ENCODE assay signal across 1 cellular context in the genomic region with DNA sequence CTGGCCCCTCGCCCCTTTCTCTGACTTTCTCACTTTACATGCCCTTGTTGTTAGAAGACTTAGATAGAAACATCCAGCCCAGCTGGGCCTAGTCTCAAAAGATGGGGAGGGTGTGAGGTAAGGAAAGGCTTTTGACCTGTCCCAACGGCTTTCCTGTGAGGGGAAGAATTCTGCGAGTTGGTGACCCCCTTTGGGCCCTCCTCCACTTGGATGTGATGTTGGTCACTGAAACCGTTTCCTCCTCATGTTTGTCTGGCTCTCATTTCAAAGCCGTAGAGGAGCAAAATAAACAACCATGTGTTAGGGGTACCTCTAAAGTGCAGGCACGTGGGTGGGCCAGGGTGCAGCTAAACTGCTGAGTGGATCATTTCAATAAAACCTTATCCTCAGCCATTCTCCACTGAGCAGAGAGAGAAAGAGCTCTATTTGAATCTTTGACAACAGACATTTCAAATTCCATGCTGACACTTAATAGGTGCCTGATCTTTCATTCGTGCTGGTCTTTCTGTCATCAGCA.
TF ChIP-seq lines count a peak whose summit lies in the region.

No MANE protein-coding gene starts in this region.

TF ChIP-seq in K562, 482 proteins besides CTCF, POLR2A, EP300 and RAD21 (continued from another document):
- TF ChIP-seq, protein P1, sequence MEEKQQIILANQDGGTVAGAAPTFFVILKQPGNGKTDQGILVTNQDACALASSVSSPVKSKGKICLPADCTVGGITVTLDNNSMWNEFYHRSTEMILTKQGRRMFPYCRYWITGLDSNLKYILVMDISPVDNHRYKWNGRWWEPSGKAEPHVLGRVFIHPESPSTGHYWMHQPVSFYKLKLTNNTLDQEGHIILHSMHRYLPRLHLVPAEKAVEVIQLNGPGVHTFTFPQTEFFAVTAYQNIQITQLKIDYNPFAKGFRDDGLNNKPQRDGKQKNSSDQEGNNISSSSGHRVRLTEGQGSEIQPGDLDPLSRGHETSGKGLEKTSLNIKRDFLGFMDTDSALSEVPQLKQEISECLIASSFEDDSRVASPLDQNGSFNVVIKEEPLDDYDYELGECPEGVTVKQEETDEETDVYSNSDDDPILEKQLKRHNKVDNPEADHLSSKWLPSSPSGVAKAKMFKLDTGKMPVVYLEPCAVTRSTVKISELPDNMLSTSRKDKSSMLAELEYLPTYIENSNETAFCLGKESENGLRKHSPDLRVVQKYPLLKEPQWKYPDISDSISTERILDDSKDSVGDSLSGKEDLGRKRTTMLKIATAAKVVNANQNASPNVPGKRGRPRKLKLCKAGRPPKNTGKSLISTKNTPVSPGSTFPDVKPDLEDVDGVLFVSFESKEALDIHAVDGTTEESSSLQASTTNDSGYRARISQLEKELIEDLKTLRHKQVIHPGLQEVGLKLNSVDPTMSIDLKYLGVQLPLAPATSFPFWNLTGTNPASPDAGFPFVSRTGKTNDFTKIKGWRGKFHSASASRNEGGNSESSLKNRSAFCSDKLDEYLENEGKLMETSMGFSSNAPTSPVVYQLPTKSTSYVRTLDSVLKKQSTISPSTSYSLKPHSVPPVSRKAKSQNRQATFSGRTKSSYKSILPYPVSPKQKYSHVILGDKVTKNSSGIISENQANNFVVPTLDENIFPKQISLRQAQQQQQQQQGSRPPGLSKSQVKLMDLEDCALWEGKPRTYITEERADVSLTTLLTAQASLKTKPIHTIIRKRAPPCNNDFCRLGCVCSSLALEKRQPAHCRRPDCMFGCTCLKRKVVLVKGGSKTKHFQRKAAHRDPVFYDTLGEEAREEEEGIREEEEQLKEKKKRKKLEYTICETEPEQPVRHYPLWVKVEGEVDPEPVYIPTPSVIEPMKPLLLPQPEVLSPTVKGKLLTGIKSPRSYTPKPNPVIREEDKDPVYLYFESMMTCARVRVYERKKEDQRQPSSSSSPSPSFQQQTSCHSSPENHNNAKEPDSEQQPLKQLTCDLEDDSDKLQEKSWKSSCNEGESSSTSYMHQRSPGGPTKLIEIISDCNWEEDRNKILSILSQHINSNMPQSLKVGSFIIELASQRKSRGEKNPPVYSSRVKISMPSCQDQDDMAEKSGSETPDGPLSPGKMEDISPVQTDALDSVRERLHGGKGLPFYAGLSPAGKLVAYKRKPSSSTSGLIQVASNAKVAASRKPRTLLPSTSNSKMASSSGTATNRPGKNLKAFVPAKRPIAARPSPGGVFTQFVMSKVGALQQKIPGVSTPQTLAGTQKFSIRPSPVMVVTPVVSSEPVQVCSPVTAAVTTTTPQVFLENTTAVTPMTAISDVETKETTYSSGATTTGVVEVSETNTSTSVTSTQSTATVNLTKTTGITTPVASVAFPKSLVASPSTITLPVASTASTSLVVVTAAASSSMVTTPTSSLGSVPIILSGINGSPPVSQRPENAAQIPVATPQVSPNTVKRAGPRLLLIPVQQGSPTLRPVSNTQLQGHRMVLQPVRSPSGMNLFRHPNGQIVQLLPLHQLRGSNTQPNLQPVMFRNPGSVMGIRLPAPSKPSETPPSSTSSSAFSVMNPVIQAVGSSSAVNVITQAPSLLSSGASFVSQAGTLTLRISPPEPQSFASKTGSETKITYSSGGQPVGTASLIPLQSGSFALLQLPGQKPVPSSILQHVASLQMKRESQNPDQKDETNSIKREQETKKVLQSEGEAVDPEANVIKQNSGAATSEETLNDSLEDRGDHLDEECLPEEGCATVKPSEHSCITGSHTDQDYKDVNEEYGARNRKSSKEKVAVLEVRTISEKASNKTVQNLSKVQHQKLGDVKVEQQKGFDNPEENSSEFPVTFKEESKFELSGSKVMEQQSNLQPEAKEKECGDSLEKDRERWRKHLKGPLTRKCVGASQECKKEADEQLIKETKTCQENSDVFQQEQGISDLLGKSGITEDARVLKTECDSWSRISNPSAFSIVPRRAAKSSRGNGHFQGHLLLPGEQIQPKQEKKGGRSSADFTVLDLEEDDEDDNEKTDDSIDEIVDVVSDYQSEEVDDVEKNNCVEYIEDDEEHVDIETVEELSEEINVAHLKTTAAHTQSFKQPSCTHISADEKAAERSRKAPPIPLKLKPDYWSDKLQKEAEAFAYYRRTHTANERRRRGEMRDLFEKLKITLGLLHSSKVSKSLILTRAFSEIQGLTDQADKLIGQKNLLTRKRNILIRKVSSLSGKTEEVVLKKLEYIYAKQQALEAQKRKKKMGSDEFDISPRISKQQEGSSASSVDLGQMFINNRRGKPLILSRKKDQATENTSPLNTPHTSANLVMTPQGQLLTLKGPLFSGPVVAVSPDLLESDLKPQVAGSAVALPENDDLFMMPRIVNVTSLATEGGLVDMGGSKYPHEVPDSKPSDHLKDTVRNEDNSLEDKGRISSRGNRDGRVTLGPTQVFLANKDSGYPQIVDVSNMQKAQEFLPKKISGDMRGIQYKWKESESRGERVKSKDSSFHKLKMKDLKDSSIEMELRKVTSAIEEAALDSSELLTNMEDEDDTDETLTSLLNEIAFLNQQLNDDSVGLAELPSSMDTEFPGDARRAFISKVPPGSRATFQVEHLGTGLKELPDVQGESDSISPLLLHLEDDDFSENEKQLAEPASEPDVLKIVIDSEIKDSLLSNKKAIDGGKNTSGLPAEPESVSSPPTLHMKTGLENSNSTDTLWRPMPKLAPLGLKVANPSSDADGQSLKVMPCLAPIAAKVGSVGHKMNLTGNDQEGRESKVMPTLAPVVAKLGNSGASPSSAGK (IDR thresholded peaks at IDR 0.05): peak; percentile 67
- no peak for TF ChIP-seq ZNF436 (CRISPR knock-in tag; IDR thresholded peaks at IDR 0.05)
- TF ChIP-seq ZNF75A (CRISPR knock-in tag; IDR thresholded peaks at IDR 0.05): no peak
- TF ChIP-seq, protein P2, sequence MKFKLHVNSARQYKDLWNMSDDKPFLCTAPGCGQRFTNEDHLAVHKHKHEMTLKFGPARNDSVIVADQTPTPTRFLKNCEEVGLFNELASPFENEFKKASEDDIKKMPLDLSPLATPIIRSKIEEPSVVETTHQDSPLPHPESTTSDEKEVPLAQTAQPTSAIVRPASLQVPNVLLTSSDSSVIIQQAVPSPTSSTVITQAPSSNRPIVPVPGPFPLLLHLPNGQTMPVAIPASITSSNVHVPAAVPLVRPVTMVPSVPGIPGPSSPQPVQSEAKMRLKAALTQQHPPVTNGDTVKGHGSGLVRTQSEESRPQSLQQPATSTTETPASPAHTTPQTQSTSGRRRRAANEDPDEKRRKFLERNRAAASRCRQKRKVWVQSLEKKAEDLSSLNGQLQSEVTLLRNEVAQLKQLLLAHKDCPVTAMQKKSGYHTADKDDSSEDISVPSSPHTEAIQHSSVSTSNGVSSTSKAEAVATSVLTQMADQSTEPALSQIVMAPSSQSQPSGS (CRISPR knock-in tag; IDR thresholded peaks at IDR 0.05): no peak
- no peak; the same call in 1 of the 2 replicates for TF ChIP-seq ZFX (CRISPR knock-in tag; IDR thresholded peaks at IDR 0.05)
- TF ChIP-seq SMARCB1 (IDR thresholded peaks at IDR 0.05; ENCODE audit: insufficient read length, low read depth): no peak
- TF ChIP-seq ZZZ3 (IDR thresholded peaks at IDR 0.05): no peak
- no peak for TF ChIP-seq TAF15 (IDR thresholded peaks at IDR 0.05; ENCODE audit: low read depth, low read length)
- TF ChIP-seq PPARD (CRISPR knock-in tag; IDR thresholded peaks at IDR 0.05): no peak
- no peak for TF ChIP-seq MTA3 (IDR thresholded peaks at IDR 0.05; ENCODE audit: borderline replicate concordance)
- no peak for TF ChIP-seq GTF2A2 (tag; IDR thresholded peaks at IDR 0.05)
- TF ChIP-seq PHB (CRISPR knock-in tag; IDR thresholded peaks at IDR 0.05): no peak
- no peak for TF ChIP-seq RNF2 (IDR thresholded peaks at IDR 0.05)
- TF ChIP-seq NR3C1 (CRISPR knock-in tag; IDR thresholded peaks at IDR 0.05): no peak
